6 cellular contexts compared by ENCODE assay signal in the genomic region with DNA sequence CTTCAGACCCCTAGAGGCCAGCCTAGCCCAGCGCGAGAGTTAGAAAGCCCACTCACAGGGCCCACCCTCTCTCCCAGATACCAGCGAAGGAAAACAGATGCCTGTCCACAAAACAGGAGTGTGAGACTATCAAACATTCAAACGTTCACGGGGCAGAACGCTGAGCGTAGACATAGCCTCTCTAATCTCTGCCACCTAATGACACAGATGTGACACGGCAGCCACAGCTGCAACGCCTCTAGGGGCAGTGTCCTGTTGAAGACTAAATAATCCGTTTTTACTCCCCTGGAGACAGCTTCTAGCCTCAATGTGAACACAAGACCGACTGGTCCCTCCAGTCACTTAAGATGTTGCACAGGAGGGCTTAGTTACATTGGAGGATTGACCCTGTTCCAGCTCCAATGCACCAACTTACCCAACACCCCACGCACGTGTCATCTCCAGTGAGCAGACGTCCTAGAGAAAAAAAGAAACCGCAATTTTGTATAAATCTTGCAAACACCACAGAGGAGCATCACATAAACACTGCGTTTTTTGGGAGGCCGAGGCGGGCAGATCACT. TPM values are rescaled to one million over a fixed set of nuclear protein-coding genes. Genes with fewer than 3 reads are reported as not detected.
DNase-seq lines count a peak whose midpoint lies in the region; ATAC-seq and TF ChIP-seq lines count a peak whose summit lies in the region.

No MANE protein-coding gene starts in this region.

- H3K9me3 ChIP-seq in SK-N-SH (no peaks in the 10 kb centered on the region), spleen (no peaks in the 10 kb centered on the region)

- POLR2A ChIA-PET in SK-N-SH (lab: Yijun Ruan, JAX) = interaction anchor here (1.1 to 5.2 kb wide), 7 partner anchors 8 to 80 kb away, joined by 3 to 51 read pairs (median 4); no protein-coding TSS in a partner anchor

- H3K36me3 ChIP-seq in SK-N-SH (replicated peaks in 1 of 2; ENCODE audit: control insufficient read depth in 1 of 2, insufficient read depth in 2 of 2, low read length in 1 of 2) (peaks cover 25 to 32% of the 10 kb centered on the region in 2 experiments), spleen (peaks cover 6 to 51% (median 45%) of the 10 kb centered on the region in 6 donors)

- intact Hi-C loops in spleen (cut with DNase I; ENCODE audit: low total_unique reads) = no loop called here

- H3K4me3 ChIP-seq in GM12864 (ENCODE audit: low read depth, low read length) (peak overlapping the region; percentile 93), SK-N-SH (ENCODE audit: low read depth in 2 of 2, low read length in 1 of 2) (peak overlapping the region; percentile 83 to 85), epithelial cell of esophagus (ENCODE audit: low read length) (peak overlapping the region; percentile 92), spleen (peak overlapping the region; percentile 77 to 97 (median 88))

- H3K9me2 ChIP-seq in SK-N-SH = no peaks in the 10 kb centered on the region

- H3K27me3 ChIP-seq in SK-N-SH (ENCODE audit: insufficient read depth) (no peaks in the 10 kb centered on the region), spleen (replicated peaks in 1 of 7) (peaks cover 0 to 10% (median 0%) of the 10 kb centered on the region in 7 donors)

- H3K4me1 ChIP-seq in SK-N-SH (ENCODE audit: control insufficient read depth in 1 of 2, insufficient read depth in 2 of 2, low read depth in 1 of 2, low read length in 1 of 2) (peaks cover 12 to 25% of the 10 kb centered on the region in 2 experiments; a peak in 2 of 4 replicates), spleen (peaks cover 17 to 80% (median 66%) of the 10 kb centered on the region in 6 donors)

- CTCF ChIA-PET in SK-N-SH (lab: Yijun Ruan, JAX) = interaction anchor here (0.6 to 6.8 kb wide), 19 partner anchors 11 to 876 kb away, joined by 3 to 99 read pairs (median 5); partner anchors contain the start of genes DIPK1B, LCN10 and LCN8

- DNase-seq in GM12864 (ENCODE audit: low read depth) (peak; percentile 36), SK-N-SH (peak; percentile 73), epithelial cell of esophagus (ENCODE audit: low read depth) (peak; percentile 43), spleen (no peak), iPS-NIHi7 (ENCODE audit: extremely low spot score) (no peak)

- peaks cover 58% of the 10 kb centered on the region for H4K20me1 ChIP-seq in SK-N-SH (ENCODE audit: insufficient read depth)

- H3K9ac ChIP-seq in SK-N-SH = peak overlapping the region; percentile 95

- 20% methylated on average over 16 of the region's 18 CpGs for WGBS in SK-N-SH (ENCODE audit: low lambda C conversion rate)
- 13 to 20% (median 14%) methylated on average over 16 to 18 of the region's 18 CpGs for WGBS in spleen, 5 donors

- TF ChIP-seq POLR2A in spleen (IDR thresholded peaks at IDR 0.05) = no peak

- TF ChIP-seq RAD21 in SK-N-SH (IDR thresholded peaks at IDR 0.05; ENCODE audit: low read length) = no peak

- H3K4me2 ChIP-seq in SK-N-SH = peak overlapping the region; percentile 84

- peaks cover 65% of the 10 kb centered on the region for H3K79me2 ChIP-seq in SK-N-SH (ENCODE audit: insufficient read depth)

- no peak for ATAC-seq in HG03159 (IDR thresholded peaks at IDR 0.05; ENCODE audit: unreplicated experiment)

- peaks cover 24% of the 10 kb centered on the region for H3F3A ChIP-seq in SK-N-SH (replicated peaks; ENCODE audit: insufficient read depth)

- TF ChIP-seq CTCF in GM12864 (IDR thresholded peaks at IDR 0.05; ENCODE audit: low read depth, low read length, missing control alignments) = peak; percentile 79
- peak; percentile 59 for TF ChIP-seq CTCF in SK-N-SH (IDR thresholded peaks at IDR 0.05)
- peak; percentile 63 for TF ChIP-seq CTCF in epithelial cell of esophagus (IDR thresholded peaks at IDR 0.05; ENCODE audit: insufficient read depth, low read depth, low read length, missing control alignments)
- peak in 9 of 11 experiments; percentile 14 to 61 (median 43) for TF ChIP-seq CTCF in spleen (IDR thresholded peaks at IDR 0.05 in 8 of 11, conservative IDR thresholded peaks at IDR 0.05 in 3 of 11)

- no peak overlapping the region for H2AFZ ChIP-seq in SK-N-SH (ENCODE audit: low read depth)

- no peak for TF ChIP-seq EP300 in SK-N-SH (IDR thresholded peaks at IDR 0.05; ENCODE audit: borderline replicate concordance in 1 of 2, low read depth in 1 of 2, low read length in 1 of 2)

- H3K27ac ChIP-seq in SK-N-SH (ENCODE audit: low read depth in 2 of 2, low read length in 1 of 2) (peak overlapping the region; percentile 49 to 58; a peak in 3 of 4 replicates), spleen (peak overlapping the region in 4 of 8 donors; percentile 33 to 90 (median 84))

TF ChIP-seq in SK-N-SH, 30 proteins besides CTCF, POLR2A, EP300 and RAD21:
- no peak for TF ChIP-seq YY1 (IDR thresholded peaks at IDR 0.05; ENCODE audit: low read depth)
- TF ChIP-seq MXI1 (IDR thresholded peaks at IDR 0.05; ENCODE audit: low read depth, low read length) = peak; percentile 54
- peak; percentile 27; the same call in 1 of the 2 replicates for TF ChIP-seq SIN3A (IDR thresholded peaks at IDR 0.05; ENCODE audit: borderline replicate concordance, low read depth, low read length)

RNA-seq across cellular contexts. Expression of gene DIPK1B, which starts 14.3 kb away (rescaled TPM):
- 24.5 and 27.1 TPM in 2 replicates for polyA plus RNA-seq in SK-N-SH (2012; rRNA removed)
- polyA plus RNA-seq in SK-N-SH (2012; cell fraction: cytosol; rRNA removed) = 10.2 and 18.9 TPM in 2 replicates
- polyA plus RNA-seq in SK-N-SH (2012; cell fraction: nucleus; rRNA removed) = 29.2 and 33.2 TPM in 2 replicates
- total RNA-seq in spleen = 10 to 100 TPM in 5 of 7 donors, 1 to 10 TPM in 2; 5.2 to 26.5 (median 13.3) TPM
- 10 to 100 TPM in 2 of 3 donors, 1 to 10 TPM in 1; 8.2 to 16.8 (median 11.3) TPM for polyA plus RNA-seq in spleen

RNA-seq across cellular contexts. Expression of gene LCN10, which starts 16.0 kb away (rescaled TPM):
- polyA plus RNA-seq in SK-N-SH (2012; rRNA removed) (not detected in 2 replicates), spleen (10 to 100 TPM; 22.6 to 41.3 (median 24.5) TPM)
- polyA plus RNA-seq in SK-N-SH (2012; cell fraction: cytosol; rRNA removed) = not detected in 2 replicates
- polyA plus RNA-seq in SK-N-SH (2012; cell fraction: nucleus; rRNA removed) = not detected in 2 replicates
- 10 to 100 TPM in 5 of 7 donors, 1 to 10 TPM in 2; 7.2 to 18.0 (median 12.8) TPM for total RNA-seq in spleen

RNA-seq across cellular contexts. Expression of gene LCN6, which starts 21.6 kb away (rescaled TPM):
- polyA plus RNA-seq in SK-N-SH (2012; rRNA removed) = not detected in 2 replicates
- not detected in 2 replicates for polyA plus RNA-seq in SK-N-SH (2012; cell fraction: cytosol; rRNA removed)
- polyA plus RNA-seq in SK-N-SH (2012; cell fraction: nucleus; rRNA removed) = not detected in 2 replicates
- total RNA-seq in spleen = 1 to 10 TPM; 1.2 to 8.7 (median 3.7) TPM
- 10 to 100 TPM in 1 of 3 donors, 1 to 10 TPM in 2; 3.7 to 18.9 (median 5.0) TPM for polyA plus RNA-seq in spleen

RNA-seq across cellular contexts. Expression of gene LCN8, which starts 31.3 kb away (rescaled TPM):
- polyA plus RNA-seq in SK-N-SH (2012; rRNA removed) (not detected in 2 replicates), spleen (under 1 TPM; 0.22 to 0.70 (median 0.46) TPM)
- not detected in 2 replicates for polyA plus RNA-seq in SK-N-SH (2012; cell fraction: cytosol; rRNA removed)
- polyA plus RNA-seq in SK-N-SH (2012; cell fraction: nucleus; rRNA removed) = 0.02 TPM in 1 of 2 replicates, not detected in the other
- 1 to 10 TPM in 1 of 7 donors, under 1 TPM in 2, not detected in 4; 0.13 to 2.8 (median 0.51) TPM for total RNA-seq in spleen

RNA-seq across cellular contexts. Expression of gene LCN15, which starts 37.6 kb away (rescaled TPM):
- polyA plus RNA-seq in SK-N-SH (2012; rRNA removed) (0.08 TPM in 1 of 2 replicates, not detected in the other), spleen (not detected)
- polyA plus RNA-seq in SK-N-SH (2012; cell fraction: cytosol; rRNA removed) = not detected in 2 replicates
- polyA plus RNA-seq in SK-N-SH (2012; cell fraction: nucleus; rRNA removed) = 0.04 and 0.06 TPM in 2 replicates
- under 1 TPM in 1 of 7 donors, not detected in 6; 0.35 TPM for total RNA-seq in spleen

Comparison
In these comparisons a context has a peak if more than half of its experiments do, and no peak if none do; other contexts are left out.
1. DNase-seq: peak in GM12864 (single experiment), SK-N-SH (single experiment) and epithelial cell of esophagus (single experiment); none in spleen (single experiment) and iPS-NIHi7 (single experiment).
2. RNA of gene LCN10, which starts 16.0 kb away (polyA plus RNA-seq): 22.6 to 41.3 TPM in spleen; not detected in SK-N-SH; every median in the first group is over 10 times any median in the second.
3. Peak in every context shown above with its lines, with median percentiles within 50 percentile points of each other: H3K4me3 ChIP-seq and CTCF ChIP-seq.